15 cellular contexts compared by ENCODE assay signal in genomic region chr10:13711281-13711680, GRCh38.
A peak's percentile ranks its signal among the peaks of the same experiment; 100 is the strongest.
DNase-seq lines count a peak whose midpoint lies in the region; TF ChIP-seq lines count a peak whose summit lies in the region.
"Had no signal": no experiment of that assay in that cellular context is flagged by ENCODE, and none has a peak within 500 bp of the region (broad histone marks: within the 10 kb centered on the region; RNA-seq: fewer than 3 reads in every experiment).

No MANE protein-coding gene starts in this region.

- H2AFZ ChIP-seq in H9 (ENCODE audit: low read length) (no peak overlapping the region), neural progenitor cell (replicated peaks) (no peak overlapping the region)
- H2AFZ ChIP-seq: GM23248 had no signal

- no peak overlapping the region for H3K4ac ChIP-seq in H9 (ENCODE audit: low read depth, low read length)

- no peak overlapping the region for H3K14ac ChIP-seq in H9 (ENCODE audit: insufficient read depth, low read length)

- H3K4me3 Mint-ChIP-seq in H9 (no peak overlapping the region), neural progenitor cell (no peak overlapping the region)
- no peak overlapping the region for H3K4me3 Mint-ChIP-seq in dendritic cell treated with granulocyte-macrophage colony-stimulating factor and Interleukin-4, amounts not matched to agents 40 ng/mL and 50 ng/mL, for 4 days
- no peak overlapping the region for H3K4me3 Mint-ChIP-seq in activated naive CD4-positive, alpha-beta T cell treated with anti-CD3 and anti-CD28 coated beads, Interleukin-2, amount 10 ng/mL, durations not matched to agents 7 days and 5 days
- H3K4me3 Mint-ChIP-seq: CD4-positive, alpha-beta T cell had no signal

- no peak overlapping the region for H2BK12ac ChIP-seq in H9 (ENCODE audit: insufficient read length, low read depth, low read length)

- H4K8ac ChIP-seq in H9 (replicated peaks; ENCODE audit: insufficient read length, low read depth, low read length), result no peak overlapping the region

- peaks cover 54% of the 10 kb centered on the region for H3K4me1 ChIP-seq in A673 (ENCODE audit: insufficient read depth, low read length, poor library complexity, severe bottlenecking)
- H3K4me1 ChIP-seq in H9 (ENCODE audit: insufficient read depth, low read length), result peaks cover 2% of the 10 kb centered on the region; the same call in 1 of the 2 replicates
- peaks cover 46% of the 10 kb centered on the region for H3K4me1 ChIP-seq in neural progenitor cell

- no peaks in the 10 kb centered on the region for H3K36me3 ChIP-seq in A673 (ENCODE audit: insufficient read depth, low read length, poor library complexity, severe bottlenecking)
- no peaks in the 10 kb centered on the region for H3K36me3 ChIP-seq in neural progenitor cell

- H3K23ac ChIP-seq in H9 (ENCODE audit: insufficient read length, low read depth, low read length), result no peak overlapping the region

- H3K36me3 Mint-ChIP-seq in H9 (ENCODE audit: insufficient read depth in 1 of 3, low read depth in 3 of 3), result peaks cover 0 to 2% (median 0%) of the 10 kb centered on the region in 3 experiments; a peak in 3 of 7 replicates
- peaks cover 10% of the 10 kb centered on the region for H3K36me3 Mint-ChIP-seq in dendritic cell treated with granulocyte-macrophage colony-stimulating factor and Interleukin-4, amounts not matched to agents 40 ng/mL and 50 ng/mL, for 4 days (ENCODE audit: low read depth)
- H3K36me3 Mint-ChIP-seq in neural progenitor cell, result peaks cover 1% of the 10 kb centered on the region
- no peaks in the 10 kb centered on the region for H3K36me3 Mint-ChIP-seq in activated naive CD4-positive, alpha-beta T cell treated with anti-CD3 and anti-CD28 coated beads, Interleukin-2, amount 10 ng/mL, durations not matched to agents 7 days and 5 days

- H3K9me3 ChIP-seq in A673 (ENCODE audit: low read depth, low read length, poor library complexity, severe bottlenecking) (no peaks in the 10 kb centered on the region), H9 (ENCODE audit: control insufficient read depth, low read depth, low read length) (no peaks in the 10 kb centered on the region), neural progenitor cell (ENCODE audit: low read depth) (no peaks in the 10 kb centered on the region)

- H3K4me3 ChIP-seq in A673 (ENCODE audit: low read depth, low read length, poor library complexity, severe bottlenecking) (no peak overlapping the region), neural progenitor cell (no peak overlapping the region)
- H3K4me3 ChIP-seq: GM23248 had no signal

- no peak overlapping the region for H2BK20ac ChIP-seq in H9 (ENCODE audit: low read depth, low read length, poor library complexity, severe bottlenecking)

- H3K18ac ChIP-seq in H9 (ENCODE audit: insufficient read length, low read depth, low read length), result no peak overlapping the region

- H3K9ac ChIP-seq in H9 (ENCODE audit: extremely low read depth, insufficient read length, low read length) (no peak overlapping the region), neural progenitor cell (no peak overlapping the region)
- H3K9ac ChIP-seq: GM23248 had no signal

- H2BK120ac ChIP-seq in H9 (ENCODE audit: low read depth, low read length, poor library complexity, severe bottlenecking), result no peak overlapping the region

- no peak overlapping the region for H3K56ac ChIP-seq in H9 (ENCODE audit: insufficient read length, low read depth, low read length)

- H3K23me2 ChIP-seq in H9 (ENCODE audit: insufficient read length, low read depth, low read length, poor library complexity, severe bottlenecking), result peaks cover 12% of the 10 kb centered on the region

- BruUV-seq in A673 (replicated peaks; lab: Mats Ljungman, UMichigan), result no TSS peak

- peak; percentile 60 for DNase-seq in A673 (ENCODE audit: low spot score)
- DNase-seq in H9, result no peak
- DNase-seq in neural progenitor cell (ENCODE audit: low spot score), result no peak
- DNase-seq in activated naive CD4-positive, alpha-beta T cell treated with anti-CD3 and anti-CD28 coated beads, Interleukin-2, amount 10 ng/mL, durations not matched to agents 7 days and 5 days, result no peak
- no peak for DNase-seq in D341Med (ENCODE audit: low spot score)
- no peak for DNase-seq in activated CD4-positive, alpha-beta T cell treated with anti-CD3 and anti-CD28 coated beads for 4 hours
- DNase-seq: ACHN; CD4-positive, alpha-beta T cell; GM23248; MM.1S; NCI-H1694; NCI-H2107; NCI-H748 treated with DMSO at 0.1 percent for 48 hours; SHP77 treated with DMSO at 0.1 percent for 48 hours had no signal

- intact Hi-C loops in A673 (cut with micrococcal nuclease; ENCODE audit: unreplicated experiment), result no loop called here
- intact Hi-C loops in dendritic cell treated with granulocyte-macrophage colony-stimulating factor and Interleukin-4, amounts not matched to agents 40 ng/mL and 50 ng/mL, for 4 days (cut with micrococcal nuclease), result no loop called here

- no peaks in the 10 kb centered on the region for H3K79me2 ChIP-seq in H9 (ENCODE audit: insufficient read depth, low read length)
- H3K79me2 ChIP-seq in neural progenitor cell (ENCODE audit: low read depth), result peaks cover 3% of the 10 kb centered on the region

- POLR2A ChIA-PET in A673 (lab: Charles Lee; ENCODE audit: low non-redundant PET), result no interaction called here

- peaks cover 55 to 57% of the 10 kb centered on the region in 2 experiments for H3K4me1 Mint-ChIP-seq in H9
- H3K4me1 Mint-ChIP-seq in dendritic cell treated with granulocyte-macrophage colony-stimulating factor and Interleukin-4, amounts not matched to agents 40 ng/mL and 50 ng/mL, for 4 days (ENCODE audit: low read depth), result peaks cover 66% of the 10 kb centered on the region
- H3K4me1 Mint-ChIP-seq in neural progenitor cell, result peaks cover 75% of the 10 kb centered on the region
- H3K4me1 Mint-ChIP-seq in activated naive CD4-positive, alpha-beta T cell treated with anti-CD3 and anti-CD28 coated beads, Interleukin-2, amount 10 ng/mL, durations not matched to agents 7 days and 5 days, result peaks cover 22% of the 10 kb centered on the region

- no peaks in the 10 kb centered on the region for H3K27me3 ChIP-seq in A673 (replicated peaks; ENCODE audit: insufficient read depth, low read depth, low read length, poor library complexity)
- H3K27me3 ChIP-seq in H9 (ENCODE audit: insufficient read depth, low read length), result no peaks in the 10 kb centered on the region
- H3K27me3 ChIP-seq in neural progenitor cell, result no peaks in the 10 kb centered on the region

- no peaks in the 10 kb centered on the region for H3K79me1 ChIP-seq in H9 (ENCODE audit: insufficient read depth, low read depth, low read length, poor library complexity, severe bottlenecking)

- CTCF ChIA-PET in A673 (lab: Charles Lee), result no interaction called here
- CTCF ChIA-PET in activated naive CD4-positive, alpha-beta T cell treated with anti-CD3 and anti-CD28 coated beads, Interleukin-2, amount 10 ng/mL, durations not matched to agents 7 days and 5 days (lab: Charles Lee), result no interaction called here

- H3F3A ChIP-seq in neural progenitor cell (ENCODE audit: low read depth), result peaks cover 29% of the 10 kb centered on the region

- H2AK5ac ChIP-seq in H9 (ENCODE audit: insufficient read length, low read length), result no peak overlapping the region

- no peak overlapping the region for H4K5ac ChIP-seq in H9 (ENCODE audit: insufficient read length, low read depth, low read length)

- H3K27ac ChIP-seq in A673 (ENCODE audit: low read depth, low read length, poor library complexity, severe bottlenecking) (no peak overlapping the region), H9 (ENCODE audit: insufficient read length, low read depth, low read length) (no peak overlapping the region), neural progenitor cell (no peak overlapping the region)

- H3K4me2 ChIP-seq in H9 (ENCODE audit: insufficient read depth, insufficient read length, low read length), result no peak overlapping the region
- H3K4me2 ChIP-seq in neural progenitor cell, result no peak overlapping the region

- H3T11ph ChIP-seq in H9 (ENCODE audit: low read length), result no peak overlapping the region

- H3K27me3 Mint-ChIP-seq in H9 (ENCODE audit: low read depth) (no peaks in the 10 kb centered on the region), neural progenitor cell (ENCODE audit: insufficient read depth, low read depth) (peaks cover 2% of the 10 kb centered on the region)
- peaks cover 2% of the 10 kb centered on the region for H3K27me3 Mint-ChIP-seq in dendritic cell treated with granulocyte-macrophage colony-stimulating factor and Interleukin-4, amounts not matched to agents 40 ng/mL and 50 ng/mL, for 4 days
- H3K27me3 Mint-ChIP-seq in activated naive CD4-positive, alpha-beta T cell treated with anti-CD3 and anti-CD28 coated beads, Interleukin-2, amount 10 ng/mL, durations not matched to agents 7 days and 5 days, result peaks cover 29% of the 10 kb centered on the region

- no peak overlapping the region for H2BK5ac ChIP-seq in H9 (ENCODE audit: insufficient read length, low read length)

- no peak overlapping the region for H2BK15ac ChIP-seq in H9 (ENCODE audit: low read depth, low read length)

- no peak for TF ChIP-seq CTCF in A673 (conservative IDR thresholded peaks at IDR 0.05; ENCODE audit: low read depth, low read length)
- no peak for TF ChIP-seq CTCF in H9 (conservative IDR thresholded peaks at IDR 0.05)
- no peak for TF ChIP-seq CTCF in neural progenitor cell (IDR thresholded peaks at IDR 0.05)

- no peaks in the 10 kb centered on the region for H4K20me1 ChIP-seq in H9 (ENCODE audit: control insufficient read depth, insufficient read depth, insufficient read length)
- H4K20me1 ChIP-seq in neural progenitor cell (ENCODE audit: low read depth), result no peaks in the 10 kb centered on the region

- H3K9me3 Mint-ChIP-seq in H9 (no peaks in the 10 kb centered on the region), neural progenitor cell (no peaks in the 10 kb centered on the region)
- H3K9me3 Mint-ChIP-seq in dendritic cell treated with granulocyte-macrophage colony-stimulating factor and Interleukin-4, amounts not matched to agents 40 ng/mL and 50 ng/mL, for 4 days, result no peaks in the 10 kb centered on the region
- no peaks in the 10 kb centered on the region for H3K9me3 Mint-ChIP-seq in activated naive CD4-positive, alpha-beta T cell treated with anti-CD3 and anti-CD28 coated beads, Interleukin-2, amount 10 ng/mL, durations not matched to agents 7 days and 5 days
- H3K9me3 Mint-ChIP-seq: CD4-positive, alpha-beta T cell had no signal

- H4K91ac ChIP-seq in H9 (ENCODE audit: insufficient read length, low read depth, low read length), result no peak overlapping the region

- H3K27ac Mint-ChIP-seq in H9 (peak overlapping the region; percentile 45 to 91 (median 85)), neural progenitor cell (peak overlapping the region; percentile 60)
- H3K27ac Mint-ChIP-seq in dendritic cell treated with granulocyte-macrophage colony-stimulating factor and Interleukin-4, amounts not matched to agents 40 ng/mL and 50 ng/mL, for 4 days, result peak overlapping the region; percentile 16
- no peak overlapping the region for H3K27ac Mint-ChIP-seq in activated naive CD4-positive, alpha-beta T cell treated with anti-CD3 and anti-CD28 coated beads, Interleukin-2, amount 10 ng/mL, durations not matched to agents 7 days and 5 days
- H3K27ac Mint-ChIP-seq: CD4-positive, alpha-beta T cell had no signal

- WGBS in H9 (ENCODE audit: extremely low coverage, insufficient read length, low lambda C conversion rate), result no CpG with 5 or more reads among the region's 9 CpGs
